20 cellular contexts compared by ENCODE assay signal in the genomic region with DNA sequence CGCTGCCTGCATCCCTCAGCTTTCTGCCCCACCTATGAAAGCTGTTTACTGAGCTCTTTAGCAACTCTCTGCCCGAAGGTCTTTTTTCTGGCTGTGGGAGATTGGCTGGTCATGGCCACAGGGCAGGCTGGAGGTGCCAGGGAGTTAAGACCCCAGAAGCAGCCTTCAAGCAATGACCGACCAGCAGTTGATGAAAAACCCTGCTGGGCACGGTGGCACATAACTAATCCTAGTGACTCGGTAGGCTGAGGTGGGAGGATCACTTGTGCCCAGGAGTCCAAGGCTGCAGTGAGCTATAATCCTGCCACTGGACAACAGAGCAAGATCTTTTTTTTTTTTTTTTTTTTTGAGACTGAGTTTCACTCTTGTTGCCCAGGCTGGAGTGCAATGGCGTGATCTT.
"Had no signal": no experiment of that assay in that cellular context is flagged by ENCODE, and none has a peak within 500 bp of the region (broad histone marks: within the 10 kb centered on the region; RNA-seq: fewer than 3 reads in every experiment).

No MANE protein-coding gene starts in this region.

- H3K36me3 Mint-ChIP-seq: natural killer cell had no signal

- H3K4me1 ChIP-seq: lower lobe of right lung, parathyroid adenoma, upper lobe of right lung, uterus had no signal

- H3K9ac ChIP-seq: parathyroid adenoma had no signal

- H3K4me3 Mint-ChIP-seq: effector memory CD8-positive, alpha-beta T cell; natural killer cell; stimulated activated memory B cell treated with anti-CD40 and anti-IgM and Interleukin-4, amounts not matched to agents 10 μg/mL and 1 μg/mL and 100 μg/mL, for 72 hours had no signal

- H3K4me3 ChIP-seq: lower lobe of right lung, testis, tibial nerve, upper lobe of right lung, uterus had no signal

- DNase-seq: cortex of kidney; effector memory CD8-positive, alpha-beta T cell; erythroblast; head of caudate nucleus; left ventricle myocardium superior; lower lobe of right lung; natural killer cell; stimulated activated CD4-positive, alpha-beta T cell treated with anti-CD3 and anti-CD28 coated beads, Interleukin-2, amount 100 ng/mL, for 24 hours; stimulated activated CD4-positive, alpha-beta T cell treated with anti-CD3 and anti-CD28 coated beads, Interleukin-4, amount 100 ng/mL, for 4 hours; stimulated activated naive CD8-positive, alpha-beta T cell treated with anti-CD3 and anti-CD28 coated beads, Interleukin-15, Interleukin-2, amounts not matched to agents 100 U/mL and 50 U/mL, for 24 hours; substantia nigra; testis; upper lobe of right lung; uterus had no signal

- H3K27ac Mint-ChIP-seq: effector memory CD8-positive, alpha-beta T cell; natural killer cell; progenitor cell of endocrine pancreas; stimulated activated memory B cell treated with anti-CD40 and anti-IgM and Interleukin-4, amounts not matched to agents 10 μg/mL and 1 μg/mL and 100 μg/mL, for 72 hours had no signal

- H3K27ac ChIP-seq: lower lobe of right lung, neutrophil, parathyroid adenoma, testis, upper lobe of right lung, uterus had no signal

- H3K27me3 ChIP-seq: testis, tibial nerve, upper lobe of right lung, uterus had no signal

- H3K9me3 Mint-ChIP-seq: effector memory CD8-positive, alpha-beta T cell had no signal

- H3K27me3 Mint-ChIP-seq: stimulated activated memory B cell treated with anti-CD40 and anti-IgM and Interleukin-4, amounts not matched to agents 10 μg/mL and 1 μg/mL and 100 μg/mL, for 72 hours had no signal

- ATAC-seq: effector memory CD8-positive, alpha-beta T cell; left ventricle myocardium superior; lower lobe of right lung; natural killer cell; sciatic nerve; stimulated activated memory B cell treated with anti-CD40 and anti-IgM and Interleukin-4, amounts not matched to agents 10 μg/mL and 1 μg/mL and 100 μg/mL, for 72 hours; stimulated activated naive CD8-positive, alpha-beta T cell treated with anti-CD3 and anti-CD28 coated beads, Interleukin-15, Interleukin-2, amounts not matched to agents 100 U/mL and 50 U/mL, for 24 hours; upper lobe of right lung had no signal

- H2AFZ ChIP-seq: parathyroid adenoma had no signal

- H3K9me3 ChIP-seq: lower lobe of right lung, neutrophil, testis, upper lobe of right lung had no signal

- H3K36me3 ChIP-seq: lower lobe of right lung, neutrophil, tibial nerve, upper lobe of right lung, uterus had no signal
